In the genomic region with DNA sequence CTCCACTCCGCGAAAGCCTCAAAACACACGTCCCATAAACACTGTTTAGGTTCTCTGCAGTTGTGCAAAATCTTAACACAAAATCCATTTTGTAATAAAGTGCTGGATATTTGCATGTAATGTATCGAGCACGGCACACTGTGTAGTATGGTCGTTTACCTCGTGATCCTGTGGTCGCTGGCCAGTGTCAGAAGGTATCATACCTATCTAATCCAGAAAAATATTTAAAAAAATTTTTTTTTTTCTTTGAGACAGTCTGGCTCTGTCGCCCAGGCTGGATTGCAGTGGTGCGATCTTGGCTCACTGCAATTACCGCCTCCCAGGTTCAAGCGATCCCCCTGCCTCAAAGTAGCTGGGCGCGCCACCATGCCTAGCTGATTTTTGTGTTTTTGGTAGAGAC, we compare ENCODE assay signal across 8 cellular contexts.
DNase-seq lines count a peak whose midpoint lies in the region; ATAC-seq and TF ChIP-seq lines count a peak whose summit lies in the region.

No MANE protein-coding gene starts in this region.

- DNase-seq in fibroblast of mammary gland (ENCODE audit: low read depth) = no peak
- DNase-seq in DMS53 (lab: John Stamatoyannopoulos, UW) = no peak
- no peak for DNase-seq in NCI-H146 (lab: John Stamatoyannopoulos, UW)
- DNase-seq in stimulated activated CD4-positive, alpha-beta T cell treated with anti-CD3 and anti-CD28 coated beads, Interleukin-2, amount 100 ng/mL, for 48 hours = no peak

- H3K9ac ChIP-seq in SU-DHL-6 (ENCODE audit: low read length) (peak overlapping the region; percentile 96), rectal smooth muscle tissue (ENCODE audit: low read length) (peak overlapping the region; percentile 64)

- H3K27ac ChIP-seq in SU-DHL-6 (ENCODE audit: low read depth, low read length) = peak overlapping the region; percentile 60
- H3K27ac ChIP-seq in rectal smooth muscle tissue (ENCODE audit: low read depth, low read length) = peak overlapping the region; percentile 77

- peaks cover 13% of the 10 kb centered on the region for H3K4me1 ChIP-seq in rectal smooth muscle tissue (ENCODE audit: control insufficient read depth, insufficient read depth, low read length)

- no peaks in the 10 kb centered on the region for H3K9me3 ChIP-seq in SU-DHL-6 (ENCODE audit: insufficient read depth, low read length)

- no peaks in the 10 kb centered on the region for H3K9me2 ChIP-seq in SU-DHL-6 (replicated peaks; ENCODE audit: insufficient read depth, low read length)

- TF ChIP-seq CTCF in SU-DHL-6 (IDR thresholded peaks at IDR 0.05; ENCODE audit: insufficient read depth, low read length, poor library complexity, severe bottlenecking) (no peak), fibroblast of mammary gland (conservative IDR thresholded peaks at IDR 0.05; ENCODE audit: control insufficient read depth, insufficient read depth, low read depth, low read length) (no peak)

- H3F3A ChIP-seq in SU-DHL-6 (ENCODE audit: insufficient read depth) = peaks cover 21% of the 10 kb centered on the region; the same call in 1 of the 2 replicates

- no peak overlapping the region for H2AFZ ChIP-seq in SU-DHL-6 (ENCODE audit: low read depth, low read length, severe bottlenecking)

- peaks cover 42% of the 10 kb centered on the region for H3K79me2 ChIP-seq in SU-DHL-6 (ENCODE audit: insufficient read depth, low read length)

- H3K4me3 ChIP-seq in GM08714 (ENCODE audit: low read length) = peak overlapping the region; percentile 97
- H3K4me3 ChIP-seq in SU-DHL-6 (ENCODE audit: insufficient read depth, low read length, poor library complexity, severe bottlenecking) = peak overlapping the region; percentile 95
- H3K4me3 ChIP-seq in fibroblast of mammary gland (ENCODE audit: control insufficient read depth, low read depth, low read length) = peak overlapping the region; percentile 97
- H3K4me3 ChIP-seq in rectal smooth muscle tissue (ENCODE audit: low read length) = peak overlapping the region; percentile 79

- ATAC-seq in HG02588 (IDR thresholded peaks at IDR 0.05; ENCODE audit: unreplicated experiment) = no peak

- peaks cover 25% of the 10 kb centered on the region; the same call in 1 of the 2 replicates for H4K20me1 ChIP-seq in SU-DHL-6 (ENCODE audit: low read depth, low read length)

- H3K36me3 ChIP-seq in SU-DHL-6 (ENCODE audit: low read length) (peaks cover 21% of the 10 kb centered on the region), rectal smooth muscle tissue (ENCODE audit: control insufficient read depth, insufficient read depth, low read length) (peaks cover 25% of the 10 kb centered on the region)

- H3K4me2 ChIP-seq in SU-DHL-6 (ENCODE audit: low read depth, low read length, poor library complexity, severe bottlenecking) = peak overlapping the region; percentile 83

- no peaks in the 10 kb centered on the region for H3K27me3 ChIP-seq in SU-DHL-6 (ENCODE audit: low read length)
- H3K27me3 ChIP-seq in rectal smooth muscle tissue (ENCODE audit: control insufficient read depth, insufficient read depth, low read length) = peaks cover 3% of the 10 kb centered on the region
